Comparison of ENCODE assay signal across 19 cellular contexts in the genomic region with DNA sequence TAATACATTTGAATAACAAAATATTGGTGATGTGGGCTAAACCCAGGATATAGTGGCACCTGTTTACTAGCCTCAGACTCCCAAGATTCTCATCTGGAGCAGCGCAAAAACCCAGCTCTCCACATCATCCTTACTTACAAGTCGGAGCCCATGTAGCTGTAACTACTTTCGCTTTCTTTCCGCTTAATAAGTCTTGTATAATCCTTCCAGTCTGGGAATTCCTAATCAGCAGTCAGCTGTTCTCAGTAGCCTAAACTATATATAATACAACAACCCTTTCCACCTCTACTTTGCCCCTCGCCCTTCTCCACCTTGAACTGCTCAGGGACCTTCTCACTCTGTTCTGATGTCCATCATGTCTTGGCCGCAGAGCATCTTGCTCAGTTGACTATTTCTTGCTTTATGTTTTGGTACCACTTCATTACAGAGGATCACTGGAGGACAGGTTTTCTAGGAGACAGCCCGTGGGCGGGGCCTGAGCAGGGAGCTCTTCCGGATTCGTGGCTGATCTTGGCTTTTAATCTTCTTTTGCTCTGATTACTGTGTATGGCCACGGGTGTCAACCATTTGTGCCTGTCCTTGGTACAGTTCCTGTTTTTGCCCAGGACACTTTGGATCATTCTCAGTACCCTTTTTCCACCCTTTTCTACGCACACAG.
DNase-seq lines count a peak whose midpoint lies in the region; ATAC-seq, FAIRE-seq and TF ChIP-seq lines count a peak whose summit lies in the region.
"Had no signal": no experiment of that assay in that cellular context is flagged by ENCODE, and none has a peak within 500 bp of the region (broad histone marks: within the 10 kb centered on the region; RNA-seq: fewer than 3 reads in every experiment).

No MANE protein-coding gene starts in this region.

- H3K4me3 ChIP-seq in K562 (no peak overlapping the region), pancreas (peak overlapping the region in 2 of 4 donors; percentile 24 to 37), MM.1S (ENCODE audit: low read length) (no peak overlapping the region)

- H3K36me3 ChIP-seq in K562 (ENCODE audit: control insufficient read depth, insufficient read depth, low read length) (no peaks in the 10 kb centered on the region), pancreas (no peaks in the 10 kb centered on the region), MM.1S (replicated peaks; ENCODE audit: insufficient read depth, low read length) (no peaks in the 10 kb centered on the region)
- H3K36me3 ChIP-seq: Peyer's patch had no signal

- TF ChIP-seq CTCF in K562 (IDR thresholded peaks at IDR 0.05 in 2 of 3, conservative IDR thresholded peaks at IDR 0.05 in 1 of 3; ENCODE audit: insufficient read depth in 2 of 3, low read depth in 1 of 3, low read length in 3 of 3) (no peak), pancreas (IDR thresholded peaks at IDR 0.05) (no peak), MM.1S (IDR thresholded peaks at IDR 0.05; ENCODE audit: low read length) (no peak)

- no peaks in the 10 kb centered on the region for H3K9me2 ChIP-seq in MM.1S (replicated peaks; ENCODE audit: insufficient read depth, low read length)

- H4K20me1 ChIP-seq in K562 (replicated peaks; ENCODE audit: control insufficient read depth, insufficient read depth, low read length) (no peaks in the 10 kb centered on the region), MM.1S (ENCODE audit: insufficient read depth, low read length) (no peaks in the 10 kb centered on the region)

- BruUV-seq in K562 (replicated peaks; lab: Mats Ljungman, UMichigan): no TSS peak

- H3K9me3 ChIP-seq in K562 (replicated peaks; ENCODE audit: control insufficient read depth, insufficient read depth, low read depth, low read length): no peaks in the 10 kb centered on the region
- no peaks in the 10 kb centered on the region for H3K9me3 ChIP-seq in pancreas
- H3K9me3 ChIP-seq in MM.1S (replicated peaks; ENCODE audit: insufficient read depth, low read length): no peaks in the 10 kb centered on the region
- H3K9me3 ChIP-seq: Peyer's patch had no signal

- no peaks in the 10 kb centered on the region for H3K79me2 ChIP-seq in K562 (ENCODE audit: control insufficient read depth, insufficient read depth, low read length)
- no peaks in the 10 kb centered on the region for H3K79me2 ChIP-seq in MM.1S (ENCODE audit: low read length)

- CTCF ChIA-PET in K562 (lab: Yijun Ruan, JAX; ENCODE audit: low intra/inter-chr PET ratio): no interaction called here

- H3K9ac ChIP-seq in K562 (ENCODE audit: insufficient read depth in 1 of 2, low read depth in 2 of 2, low read length in 2 of 2) (no peak overlapping the region), MM.1S (ENCODE audit: low read length) (no peak overlapping the region)

- POLR2A ChIA-PET in K562 (lab: Yijun Ruan, JAX): interaction anchor here (0.6 to 1.7 kb wide), 3 partner anchors 9 to 18 kb away, joined by 3 to 7 read pairs (median 3); no protein-coding TSS in a partner anchor

- in situ Hi-C loops in K562 (cut with MboI): no loop called here

- intact Hi-C loops in K562 (cut with micrococcal nuclease) (no loop called here), pancreas (cut with DNase I) (no loop called here)

- ATAC-seq in K562: peak; percentile 70
- ATAC-seq in pancreas: peak; percentile 81 to 89 (median 84)
- ATAC-seq in GM21529 (IDR thresholded peaks at IDR 0.05; ENCODE audit: unreplicated experiment): no peak

- peaks cover 2% of the 10 kb centered on the region; the same call in 1 of the 2 replicates for H3F3A ChIP-seq in MM.1S (ENCODE audit: insufficient read depth, low read length)

- peak; percentile 37 for DNase-seq in CD1c-positive myeloid dendritic cell (ENCODE audit: extremely low spot score)
- peak; percentile 35 for DNase-seq in LoVo (ENCODE audit: low spot score)
- peak in 3 of 4 experiments; percentile 19 to 49 (median 27) for DNase-seq in K562 (ENCODE audit: extremely low read depth in 1 of 4, low spot score in 3 of 4)
- peak in 5 of 6 donors; percentile 36 to 62 (median 44) for DNase-seq in pancreas
- no peak for DNase-seq in hepatic stellate cell (ENCODE audit: low spot score)
- DNase-seq in MM.1S: no peak
- DNase-seq: AML-193; Calu3; CD4-positive, CD25-positive, alpha-beta regulatory T cell; DND-41; GDM1; Kasumi-1; NCI-H146; NCI-H345; NCI-H69; Peyer's patch; SHP77 had no signal

- no peaks in the 10 kb centered on the region for H3K9me1 ChIP-seq in K562 (ENCODE audit: control insufficient read depth, insufficient read depth, low read length)

- no peaks in the 10 kb centered on the region for H3K27me3 ChIP-seq in K562 (ENCODE audit: control insufficient read depth in 2 of 2, insufficient read depth in 2 of 2, low read length in 2 of 2)
- H3K27me3 ChIP-seq in pancreas: no peaks in the 10 kb centered on the region
- H3K27me3 ChIP-seq in MM.1S (replicated peaks; ENCODE audit: insufficient read depth, low read length): no peaks in the 10 kb centered on the region
- H3K27me3 ChIP-seq: Peyer's patch had no signal

- H2AFZ ChIP-seq in K562 (ENCODE audit: low read depth, low read length): peak overlapping the region; percentile 80
- H2AFZ ChIP-seq in MM.1S (ENCODE audit: low read length): no peak overlapping the region

- H3K4me1 ChIP-seq in K562 (replicated peaks in 1 of 2; ENCODE audit: control insufficient read depth in 2 of 2, insufficient read depth in 2 of 2, low read length in 2 of 2) (peaks cover 19 to 31% of the 10 kb centered on the region in 2 experiments; a peak in 4 of 5 replicates), pancreas (no peaks in the 10 kb centered on the region), MM.1S (ENCODE audit: low read length) (peaks cover 4% of the 10 kb centered on the region)

- no peak for TF ChIP-seq POLR2A in K562 (conservative IDR thresholded peaks at IDR 0.05)

- H3K4me2 ChIP-seq in K562 (ENCODE audit: insufficient read depth, low read length) (peak overlapping the region; percentile 23), MM.1S (ENCODE audit: low read depth, low read length) (no peak overlapping the region)

- FAIRE-seq in K562 (lab: Jason Lieb, UNC) (peak; percentile 40), pancreas (lab: Jason Lieb, UNC) (no peak)
- FAIRE-seq: GM12892 had no signal

- TF ChIP-seq EP300 in K562 (IDR thresholded peaks at IDR 0.05; ENCODE audit: low read length): no peak

- no peak for TF ChIP-seq RAD21 in K562 (CRISPR knock-in tag; conservative IDR thresholded peaks at IDR 0.05 in 1 of 2, IDR thresholded peaks at IDR 0.05 in 1 of 2)

- WGBS in K562 (ENCODE audit: insufficient coverage, low coverage, missing lambda C conversion rate): 53% methylated on average over 12 of the region's 12 CpGs
- 44 to 51% methylated on average over 12 of the region's 12 CpGs for WGBS in pancreas, 2 donors

- H3K27ac ChIP-seq in K562 (ENCODE audit: extremely low read depth, low read depth, low read length) (no peak overlapping the region), pancreas (peak overlapping the region; percentile 30 to 68 (median 55)), MM.1S (ENCODE audit: low read length) (no peak overlapping the region)

TF ChIP-seq in K562, 482 proteins besides CTCF, POLR2A, EP300 and RAD21 (continues in another document):
- no peak for TF ChIP-seq UBTF (IDR thresholded peaks at IDR 0.05; ENCODE audit: borderline replicate concordance in 1 of 2, low read depth in 2 of 2, low read length in 2 of 2)
- peak; percentile 47; the same call in 1 of the 2 replicates for TF ChIP-seq ELF1 (tag; IDR thresholded peaks at IDR 0.05)
- no peak for TF ChIP-seq MAFK (IDR thresholded peaks at IDR 0.05; ENCODE audit: low read length)

Comparison
In these comparisons a context has a peak if more than half of its experiments do, and no peak if none do; other contexts are left out.
1. DNase-seq: peak in CD1c-positive myeloid dendritic cell (single experiment), LoVo (single experiment), K562 (3 of 4) and pancreas (5 of 6); none in hepatic stellate cell (single experiment) and MM.1S (single experiment).
2. H3K27ac ChIP-seq: peak in pancreas (4 of 4); none in K562 (single experiment) and MM.1S (single experiment).